Comparison of ENCODE assay signal across 19 cellular contexts in the genomic region with DNA sequence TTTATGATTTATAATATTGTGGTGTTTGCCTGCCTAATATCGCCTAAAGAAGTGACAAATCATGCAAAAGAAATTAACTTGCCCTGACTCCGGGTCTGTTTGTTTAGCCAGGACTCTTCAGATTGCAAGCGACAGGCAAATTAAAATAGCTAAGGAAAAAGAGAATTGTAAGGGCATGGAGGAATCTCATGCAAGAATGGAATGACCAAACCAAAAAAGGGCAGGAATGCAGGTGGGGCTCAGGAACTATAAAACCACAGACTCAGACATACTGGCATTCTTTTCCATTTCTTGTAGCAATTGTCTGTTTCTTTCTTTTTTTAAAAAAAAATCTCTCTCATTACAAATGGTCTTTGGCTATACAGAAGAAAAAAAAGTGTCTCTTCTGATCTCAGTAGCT.
DNase-seq lines count a peak whose midpoint lies in the region; ATAC-seq, FAIRE-seq and TF ChIP-seq lines count a peak whose summit lies in the region.
"Had no signal": no experiment of that assay in that cellular context is flagged by ENCODE, and none has a peak within 500 bp of the region (broad histone marks: within the 10 kb centered on the region; RNA-seq: fewer than 3 reads in every experiment).

No MANE protein-coding gene starts in this region.

- H3K4me2 ChIP-seq in GM23338 = peak overlapping the region; percentile 30; the same call in 1 of the 2 replicates
- no peak overlapping the region for H3K4me2 ChIP-seq in astrocyte (ENCODE audit: low read length)
- H3K4me2 ChIP-seq: A549; BLaER1 treated with 17β-estradiol and CSF1 and Interleukin-3, amounts not matched to agents 10 nM and 100 nM had no signal

- H4K20me1 ChIP-seq in GM23338 (replicated peaks; ENCODE audit: insufficient read depth) (no peaks in the 10 kb centered on the region), astrocyte (ENCODE audit: insufficient read depth, low read length) (no peaks in the 10 kb centered on the region)
- H4K20me1 ChIP-seq: BLaER1 treated with 17β-estradiol and CSF1 and Interleukin-3, amounts not matched to agents 10 nM and 100 nM had no signal

- no peaks in the 10 kb centered on the region for H3K9me3 ChIP-seq in astrocyte (ENCODE audit: insufficient read depth, low read depth, low read length)
- no peaks in the 10 kb centered on the region for H3K9me3 ChIP-seq in Peyer's patch
- H3K9me3 ChIP-seq: A549; BLaER1 treated with 17β-estradiol and CSF1 and Interleukin-3, amounts not matched to agents 10 nM and 100 nM had no signal

- H3K4me1 Mint-ChIP-seq in GM23338 (peaks cover 32% of the 10 kb centered on the region), astrocyte (ENCODE audit: low read depth, unreplicated experiment) (peaks cover 11% of the 10 kb centered on the region), mesothelial cell of epicardium (peaks cover 16% of the 10 kb centered on the region)

- no peak overlapping the region for H3K4me3 Mint-ChIP-seq in GM23338
- no peak overlapping the region for H3K4me3 Mint-ChIP-seq in astrocyte (ENCODE audit: unreplicated experiment)
- no peak overlapping the region for H3K4me3 Mint-ChIP-seq in mesothelial cell of epicardium
- H3K4me3 Mint-ChIP-seq: CD4-positive, CD25-positive, alpha-beta regulatory T cell had no signal

- TF ChIP-seq CTCF in GM23338 (conservative IDR thresholded peaks at IDR 0.05; ENCODE audit: low read depth in 2 of 2) = no peak
- TF ChIP-seq CTCF in astrocyte (IDR thresholded peaks at IDR 0.05; ENCODE audit: insufficient read depth, low read depth, low read length) = no peak
- TF ChIP-seq CTCF in mesothelial cell of epicardium (IDR thresholded peaks at IDR 0.05; ENCODE audit: unreplicated experiment) = no peak
- TF ChIP-seq CTCF in Peyer's patch (IDR thresholded peaks at IDR 0.05) = no peak

- H3K36me3 Mint-ChIP-seq in GM23338 (ENCODE audit: low read depth) (no peaks in the 10 kb centered on the region), astrocyte (ENCODE audit: low read depth, unreplicated experiment) (no peaks in the 10 kb centered on the region), mesothelial cell of epicardium (no peaks in the 10 kb centered on the region)
- H3K36me3 Mint-ChIP-seq: CD4-positive, CD25-positive, alpha-beta regulatory T cell had no signal

- H3K36me3 ChIP-seq in GM23338 (ENCODE audit: insufficient read depth) (0 out of 2 replicates have a peak, but pooled peaks cover 4% of the 10 kb centered on the region), astrocyte (ENCODE audit: insufficient read depth, low read length) (no peaks in the 10 kb centered on the region), Peyer's patch (no peaks in the 10 kb centered on the region)
- H3K36me3 ChIP-seq: BLaER1 treated with 17β-estradiol and CSF1 and Interleukin-3, amounts not matched to agents 10 nM and 100 nM had no signal

- peaks cover 11% of the 10 kb centered on the region; the same call in 1 of the 2 replicates for H3K9me2 ChIP-seq in GM23338 (ENCODE audit: insufficient read depth)

- no peaks in the 10 kb centered on the region for H3K9me3 Mint-ChIP-seq in GM23338
- H3K9me3 Mint-ChIP-seq in astrocyte (ENCODE audit: unreplicated experiment) = peaks cover 7% of the 10 kb centered on the region
- no peaks in the 10 kb centered on the region for H3K9me3 Mint-ChIP-seq in mesothelial cell of epicardium

- H2AFZ ChIP-seq in GM23338 = no peak overlapping the region
- H2AFZ ChIP-seq in astrocyte (ENCODE audit: low read depth, low read length) = no peak overlapping the region

- no peak for TF ChIP-seq POLR2A in Peyer's patch (IDR thresholded peaks at IDR 0.05)

- H3K4me3 ChIP-seq in GM23338 (no peak overlapping the region), astrocyte (ENCODE audit: insufficient read depth, low read depth, low read length) (no peak overlapping the region), Peyer's patch (no peak overlapping the region)
- H3K4me3 ChIP-seq: A549; BLaER1 treated with 17β-estradiol and CSF1 and Interleukin-3, amounts not matched to agents 10 nM and 100 nM; GM12878 had no signal

- no peaks in the 10 kb centered on the region for H3K27me3 ChIP-seq in GM23338 (ENCODE audit: insufficient read depth)
- H3K27me3 ChIP-seq in astrocyte (ENCODE audit: insufficient read depth, low read length) = no peaks in the 10 kb centered on the region
- no peaks in the 10 kb centered on the region for H3K27me3 ChIP-seq in Peyer's patch
- H3K27me3 ChIP-seq: BLaER1 treated with 17β-estradiol and CSF1 and Interleukin-3, amounts not matched to agents 10 nM and 100 nM had no signal

- H3K79me2 ChIP-seq in GM23338 (replicated peaks; ENCODE audit: insufficient read depth) = no peaks in the 10 kb centered on the region
- H3K79me2 ChIP-seq in astrocyte (ENCODE audit: insufficient read depth, low read length) = no peaks in the 10 kb centered on the region

- H3K27me3 Mint-ChIP-seq in GM23338 (ENCODE audit: insufficient read depth, low read depth, poor library complexity) (peaks cover 6% of the 10 kb centered on the region), astrocyte (ENCODE audit: low read depth, unreplicated experiment) (peaks cover 17% of the 10 kb centered on the region), mesothelial cell of epicardium (ENCODE audit: low read depth) (peaks cover 5% of the 10 kb centered on the region)

- H3K27ac ChIP-seq in GM23338 (ENCODE audit: low read depth) (no peak overlapping the region), astrocyte (ENCODE audit: low read depth, low read length) (no peak overlapping the region), Peyer's patch (no peak overlapping the region)
- H3K27ac ChIP-seq: A549; BLaER1 treated with 17β-estradiol and CSF1 and Interleukin-3, amounts not matched to agents 10 nM and 100 nM; HL-60 had no signal

- H3K27ac Mint-ChIP-seq in GM23338 (no peak overlapping the region; the same call in 1 of the 2 replicates), astrocyte (ENCODE audit: unreplicated experiment) (peak overlapping the region; percentile 41), mesothelial cell of epicardium (peak overlapping the region; percentile 43)
- H3K27ac Mint-ChIP-seq: CD4-positive, CD25-positive, alpha-beta regulatory T cell had no signal

- DNase-seq in AG20443 (ENCODE audit: low spot score) (peak; percentile 52), GM23338 (ENCODE audit: low spot score) (peak; percentile 35), astrocyte (ENCODE audit: low read depth) (peak; percentile 50), mesothelial cell of epicardium (ENCODE audit: low spot score in 2 of 2, unreplicated experiment in 2 of 2) (no peak), middle frontal gyrus (ENCODE audit: extremely low spot score, low spot score) (no peak), Peyer's patch (no peak)
- DNase-seq: AML-193; Calu3; CD4-positive, CD25-positive, alpha-beta regulatory T cell; DMS 273 treated with DMSO at 0.1 percent for 48 hours; IMR-90; KBM-7 had no signal

- H3K4me1 ChIP-seq in GM23338 (ENCODE audit: insufficient read depth) (peaks cover 23% of the 10 kb centered on the region), astrocyte (ENCODE audit: insufficient read depth, low read length) (no peaks in the 10 kb centered on the region), Peyer's patch (no peaks in the 10 kb centered on the region)
- H3K4me1 ChIP-seq: A549; BLaER1 treated with 17β-estradiol and CSF1 and Interleukin-3, amounts not matched to agents 10 nM and 100 nM had no signal

- FAIRE-seq in astrocyte (lab: Jason Lieb, UNC) = no peak
- FAIRE-seq: A549, GM12878, GM18507 had no signal

- H3F3A ChIP-seq in GM23338 (replicated peaks; ENCODE audit: low read depth) = no peaks in the 10 kb centered on the region

- H3K9ac ChIP-seq in astrocyte (ENCODE audit: low read length) = no peak overlapping the region
- H3K9ac ChIP-seq: BLaER1 treated with 17β-estradiol and CSF1 and Interleukin-3, amounts not matched to agents 10 nM and 100 nM had no signal

- no peak; the same call in 2 of the 3 replicates for ATAC-seq in GM23338
- ATAC-seq in GM19351 (IDR thresholded peaks at IDR 0.05; ENCODE audit: unreplicated experiment) = no peak
- ATAC-seq: A549, GM12878, HCT116 had no signal

TF ChIP-seq in GM23338, 12 proteins besides CTCF, POLR2A, EP300 and RAD21 (continues in another document):
- no peak for TF ChIP-seq POLR2AphosphoS5 (IDR thresholded peaks at IDR 0.05; ENCODE audit: low read depth)
- TF ChIP-seq, protein P1, sequence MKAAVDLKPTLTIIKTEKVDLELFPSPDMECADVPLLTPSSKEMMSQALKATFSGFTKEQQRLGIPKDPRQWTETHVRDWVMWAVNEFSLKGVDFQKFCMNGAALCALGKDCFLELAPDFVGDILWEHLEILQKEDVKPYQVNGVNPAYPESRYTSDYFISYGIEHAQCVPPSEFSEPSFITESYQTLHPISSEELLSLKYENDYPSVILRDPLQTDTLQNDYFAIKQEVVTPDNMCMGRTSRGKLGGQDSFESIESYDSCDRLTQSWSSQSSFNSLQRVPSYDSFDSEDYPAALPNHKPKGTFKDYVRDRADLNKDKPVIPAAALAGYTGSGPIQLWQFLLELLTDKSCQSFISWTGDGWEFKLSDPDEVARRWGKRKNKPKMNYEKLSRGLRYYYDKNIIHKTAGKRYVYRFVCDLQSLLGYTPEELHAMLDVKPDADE (IDR thresholded peaks at IDR 0.05) = no peak
- TF ChIP-seq ZNF114 (CRISPR knock-in tag; IDR thresholded peaks at IDR 0.05) = no peak
- TF ChIP-seq, protein P2, sequence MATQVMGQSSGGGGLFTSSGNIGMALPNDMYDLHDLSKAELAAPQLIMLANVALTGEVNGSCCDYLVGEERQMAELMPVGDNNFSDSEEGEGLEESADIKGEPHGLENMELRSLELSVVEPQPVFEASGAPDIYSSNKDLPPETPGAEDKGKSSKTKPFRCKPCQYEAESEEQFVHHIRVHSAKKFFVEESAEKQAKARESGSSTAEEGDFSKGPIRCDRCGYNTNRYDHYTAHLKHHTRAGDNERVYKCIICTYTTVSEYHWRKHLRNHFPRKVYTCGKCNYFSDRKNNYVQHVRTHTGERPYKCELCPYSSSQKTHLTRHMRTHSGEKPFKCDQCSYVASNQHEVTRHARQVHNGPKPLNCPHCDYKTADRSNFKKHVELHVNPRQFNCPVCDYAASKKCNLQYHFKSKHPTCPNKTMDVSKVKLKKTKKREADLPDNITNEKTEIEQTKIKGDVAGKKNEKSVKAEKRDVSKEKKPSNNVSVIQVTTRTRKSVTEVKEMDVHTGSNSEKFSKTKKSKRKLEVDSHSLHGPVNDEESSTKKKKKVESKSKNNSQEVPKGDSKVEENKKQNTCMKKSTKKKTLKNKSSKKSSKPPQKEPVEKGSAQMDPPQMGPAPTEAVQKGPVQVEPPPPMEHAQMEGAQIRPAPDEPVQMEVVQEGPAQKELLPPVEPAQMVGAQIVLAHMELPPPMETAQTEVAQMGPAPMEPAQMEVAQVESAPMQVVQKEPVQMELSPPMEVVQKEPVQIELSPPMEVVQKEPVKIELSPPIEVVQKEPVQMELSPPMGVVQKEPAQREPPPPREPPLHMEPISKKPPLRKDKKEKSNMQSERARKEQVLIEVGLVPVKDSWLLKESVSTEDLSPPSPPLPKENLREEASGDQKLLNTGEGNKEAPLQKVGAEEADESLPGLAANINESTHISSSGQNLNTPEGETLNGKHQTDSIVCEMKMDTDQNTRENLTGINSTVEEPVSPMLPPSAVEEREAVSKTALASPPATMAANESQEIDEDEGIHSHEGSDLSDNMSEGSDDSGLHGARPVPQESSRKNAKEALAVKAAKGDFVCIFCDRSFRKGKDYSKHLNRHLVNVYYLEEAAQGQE (IDR thresholded peaks at IDR 0.05; ENCODE audit: unreplicated experiment) = no peak
- no peak for TF ChIP-seq ZNF331 (CRISPR knock-in tag; IDR thresholded peaks at IDR 0.05; ENCODE audit: low read depth)

Comparison
In these comparisons a context has a peak if more than half of its experiments do, and no peak if none do; other contexts are left out.
1. DNase-seq: peak in AG20443 (single experiment), GM23338 (single experiment) and astrocyte (single experiment); none in mesothelial cell of epicardium (0 of 2), middle frontal gyrus (single experiment) and Peyer's patch (0 of 3).